ENCODE assay signal across 8 cellular contexts in the genomic region with DNA sequence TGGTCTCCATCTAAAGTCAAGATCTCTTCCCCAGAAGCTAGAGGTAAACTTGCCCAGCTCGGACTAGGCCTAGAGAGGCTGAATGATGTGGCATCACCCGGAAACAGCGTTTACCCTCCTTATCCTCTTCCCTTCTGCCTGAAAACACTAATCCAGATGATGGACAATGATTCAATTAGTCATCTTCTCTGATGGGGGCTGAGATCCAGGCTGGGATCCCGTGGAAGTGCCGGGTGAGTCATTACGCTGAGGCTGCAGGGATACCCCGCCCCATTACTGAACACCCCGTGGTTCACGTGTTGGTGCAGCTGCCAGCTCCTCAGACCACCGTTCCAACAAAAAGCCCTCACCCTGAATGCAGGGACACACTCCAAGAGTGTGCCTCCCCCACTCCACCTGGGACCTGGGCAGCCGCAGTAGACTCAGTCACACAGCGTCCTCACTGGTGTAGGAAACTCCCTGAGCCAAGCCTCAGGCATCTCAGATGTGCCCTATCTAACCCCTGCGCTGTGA. TPM values are rescaled to one million over a fixed set of nuclear protein-coding genes. Genes with fewer than 3 reads are reported as not detected.
A peak's percentile ranks its signal among the peaks of the same experiment; 100 is the strongest.
DNase-seq lines count a peak whose midpoint lies in the region; ATAC-seq and TF ChIP-seq lines count a peak whose summit lies in the region.

No MANE protein-coding gene starts in this region.

- ATAC-seq in HG02981 (IDR thresholded peaks at IDR 0.05; ENCODE audit: unreplicated experiment) (no peak), HG02623 (IDR thresholded peaks at IDR 0.05; ENCODE audit: unreplicated experiment) (no peak)

- peak overlapping the region; percentile 43 for H3K4me3 ChIP-seq in BE2C (ENCODE audit: low read depth, low read length)
- H3K4me3 ChIP-seq in rectal smooth muscle tissue (ENCODE audit: low read length): peak overlapping the region; percentile 96

- no peaks in the 10 kb centered on the region for H3K36me3 ChIP-seq in BE2C
- peaks cover 7% of the 10 kb centered on the region for H3K36me3 ChIP-seq in rectal smooth muscle tissue (ENCODE audit: control insufficient read depth, insufficient read depth, low read length)

- DNase-seq in BE2C (peak; percentile 74), HUDEP-2 (lab: John Stamatoyannopoulos, UW; ENCODE audit: unreplicated experiment in 76 of 76) (peak in 48 of 76 experiments; percentile 23 to 77 (median 54)), foreskin melanocyte (peak; percentile 62), NCI-H187 (lab: John Stamatoyannopoulos, UW) (no peak)
- DNase-seq in activated effector memory CD4-positive, alpha-beta T cell treated with anti-CD3 and anti-CD28 coated beads, Interleukin-2, amount 50 U/mL, for 16 hours: peak; percentile 72

- H3K27me3 ChIP-seq in BE2C (no peaks in the 10 kb centered on the region), rectal smooth muscle tissue (ENCODE audit: control insufficient read depth, insufficient read depth, low read length) (no peaks in the 10 kb centered on the region)

- no peak for TF ChIP-seq CTCF in BE2C (IDR thresholded peaks at IDR 0.05; ENCODE audit: low read depth, low read length)

- H3K9me3 ChIP-seq in BE2C: no peaks in the 10 kb centered on the region

- H3K9ac ChIP-seq in rectal smooth muscle tissue (ENCODE audit: low read length): peak overlapping the region; percentile 57

- H3K4me1 ChIP-seq in BE2C (peaks cover 37% of the 10 kb centered on the region), rectal smooth muscle tissue (ENCODE audit: control insufficient read depth, insufficient read depth, low read length) (peaks cover 23% of the 10 kb centered on the region)

- peak overlapping the region; percentile 100 for H3K27ac ChIP-seq in rectal smooth muscle tissue (ENCODE audit: low read depth, low read length)

RNA-seq across cellular contexts. Expression of gene S100A6, which starts 2.0 kb away (rescaled TPM):
- 998 TPM for polyA plus RNA-seq in BE2C (2012; ENCODE audit: insufficient read depth, insufficient read length, low read depth)

RNA-seq across cellular contexts. Expression of gene S100A5, which starts 7.0 kb away (rescaled TPM):
- not detected for polyA plus RNA-seq in BE2C (2012; ENCODE audit: insufficient read depth, insufficient read length, low read depth)

RNA-seq across cellular contexts. Expression of gene S100A4, which starts 11.9 kb away (rescaled TPM):
- 109 TPM for polyA plus RNA-seq in BE2C (2012; ENCODE audit: insufficient read depth, insufficient read length, low read depth)

RNA-seq across cellular contexts. Expression of gene S100A3, which starts 15.3 kb away (rescaled TPM):
- 0.69 TPM for polyA plus RNA-seq in BE2C (2012; ENCODE audit: insufficient read depth, insufficient read length, low read depth)

RNA-seq across cellular contexts. Expression of gene S100A2, which starts 31.9 kb away (rescaled TPM):
- polyA plus RNA-seq in BE2C (2012; ENCODE audit: insufficient read depth, insufficient read length, low read depth): 5.6 TPM

Comparison
In these comparisons a context has a peak if more than half of its experiments do, and no peak if none do; other contexts are left out.
1. DNase-seq: peak in BE2C (single experiment), HUDEP-2 (48 of 76), activated effector memory CD4-positive, alpha-beta T cell treated with anti-CD3 and anti-CD28 coated beads, Interleukin-2, amount 50 U/mL, for 16 hours (single experiment) and foreskin melanocyte (single experiment); none in NCI-H187 (0 of 2).